In genomic region chr3:170007031-170007663, GRCh38 we compare ENCODE assay signal across 8 cellular contexts. TPM values are rescaled to one million over a fixed set of nuclear protein-coding genes. Genes with fewer than 3 reads are reported as not detected.
DNase-seq lines count a peak whose midpoint lies in the region; ATAC-seq and TF ChIP-seq lines count a peak whose summit lies in the region.

No MANE protein-coding gene starts in this region.

- peak; percentile 90 for ATAC-seq in GM19455 (IDR thresholded peaks at IDR 0.05; ENCODE audit: unreplicated experiment)
- ATAC-seq in HG03457 (IDR thresholded peaks at IDR 0.05; ENCODE audit: unreplicated experiment), result peak; percentile 84
- ATAC-seq in left lung, result peak; percentile 80

- peak overlapping the region; percentile 39 for H3K4me3 Mint-ChIP-seq in activated CD4-positive, alpha-beta T cell treated with anti-CD3 and anti-CD28 coated beads, Interleukin-2, amount 10 ng/mL, durations not matched to agents 24 days and 14 days

- no peaks in the 10 kb centered on the region for H3K27me3 Mint-ChIP-seq in activated CD4-positive, alpha-beta T cell treated with anti-CD3 and anti-CD28 coated beads, Interleukin-2, amount 10 ng/mL, durations not matched to agents 24 days and 14 days

- H3K9me3 Mint-ChIP-seq in activated CD4-positive, alpha-beta T cell treated with anti-CD3 and anti-CD28 coated beads, Interleukin-2, amount 10 ng/mL, durations not matched to agents 24 days and 14 days, result no peaks in the 10 kb centered on the region

- H3K4me1 ChIP-seq in left lung, result peaks cover 2 to 38% of the 10 kb centered on the region in 2 donors
- no peaks in the 10 kb centered on the region for H3K4me1 ChIP-seq in vagina

- TF ChIP-seq CTCF in left lung (IDR thresholded peaks at IDR 0.05), result no peak
- no peak for TF ChIP-seq CTCF in vagina (IDR thresholded peaks at IDR 0.05)

- H3K27ac ChIP-seq in left lung (peak overlapping the region in 1 of 2 donors; percentile 75), vagina (no peak overlapping the region)

- intact Hi-C loops in activated CD4-positive, alpha-beta T cell treated with anti-CD3 and anti-CD28 coated beads, Interleukin-2, amount 10 ng/mL, durations not matched to agents 24 days and 14 days (cut with micrococcal nuclease), result no loop called here
- intact Hi-C loops in left lung (cut with DNase I), result no loop called here
- intact Hi-C loops in vagina (cut with DNase I), result no loop called here

- H3K27me3 ChIP-seq in left lung (no peaks in the 10 kb centered on the region), vagina (no peaks in the 10 kb centered on the region)

- H3K9me3 ChIP-seq in left lung, result no peaks in the 10 kb centered on the region
- H3K9me3 ChIP-seq in vagina, result no peaks in the 10 kb centered on the region

- peak overlapping the region; percentile 15 for H3K27ac Mint-ChIP-seq in activated CD4-positive, alpha-beta T cell treated with anti-CD3 and anti-CD28 coated beads, Interleukin-2, amount 10 ng/mL, durations not matched to agents 24 days and 14 days

- TF ChIP-seq POLR2A in vagina (IDR thresholded peaks at IDR 0.05) (no peak), erythroblast (IDR thresholded peaks at IDR 0.05; ENCODE audit: low read length) (no peak)

- H3K4me1 Mint-ChIP-seq in activated CD4-positive, alpha-beta T cell treated with anti-CD3 and anti-CD28 coated beads, Interleukin-2, amount 10 ng/mL, durations not matched to agents 24 days and 14 days, result peaks cover 22% of the 10 kb centered on the region

- DNase-seq in Daoy (ENCODE audit: low read depth) (peak; percentile 34), left lung (peak in 1 of 2 donors; percentile 51), vagina (ENCODE audit: extremely low spot score in 2 of 2) (no peak), OCI-M2 (lab: John Stamatoyannopoulos, UW; ENCODE audit: unreplicated experiment) (no peak), erythroblast (lab: John Stamatoyannopoulos, UW) (no peak)
- DNase-seq in activated CD4-positive, alpha-beta T cell treated with anti-CD3 and anti-CD28 coated beads, Interleukin-2, amount 10 ng/mL, durations not matched to agents 24 days and 14 days, result peak; percentile 82

- no peaks in the 10 kb centered on the region for H3K36me3 Mint-ChIP-seq in activated CD4-positive, alpha-beta T cell treated with anti-CD3 and anti-CD28 coated beads, Interleukin-2, amount 10 ng/mL, durations not matched to agents 24 days and 14 days (ENCODE audit: low read depth)

- H3K36me3 ChIP-seq in left lung, result no peaks in the 10 kb centered on the region
- H3K36me3 ChIP-seq in vagina, result no peaks in the 10 kb centered on the region

- no peak overlapping the region for H3K4me3 ChIP-seq in left lung
- H3K4me3 ChIP-seq in vagina, result no peak overlapping the region

RNA-seq across cellular contexts. Expression of gene GPR160, which starts 30.6 kb away (rescaled TPM):
- total RNA-seq in Daoy (2014; rRNA removed; shearing (Covaris generic)), result 5.8 and 6.3 TPM in 2 replicates
- total RNA-seq in activated CD4-positive, alpha-beta T cell treated with anti-CD3 and anti-CD28 coated beads, Interleukin-2, amount 10 ng/mL, durations not matched to agents 24 days and 14 days, result 3.4 and 3.6 TPM in 2 replicates
- 10 to 100 TPM; 20.4 to 25.4 TPM for total RNA-seq in left lung
- 1.2 TPM for total RNA-seq in vagina

RNA-seq across cellular contexts. Expression of gene SEC62, which starts 40.5 kb away (rescaled TPM):
- 11.0 and 26.2 TPM in 2 replicates for total RNA-seq in Daoy (2014; rRNA removed; shearing (Covaris generic))
- total RNA-seq in activated CD4-positive, alpha-beta T cell treated with anti-CD3 and anti-CD28 coated beads, Interleukin-2, amount 10 ng/mL, durations not matched to agents 24 days and 14 days, result 72.1 and 72.4 TPM in 2 replicates
- 100 to 1,000 TPM; 146 to 147 TPM for total RNA-seq in left lung
- 38.1 TPM for total RNA-seq in vagina

Comparison
In these comparisons a context has a peak if more than half of its experiments do, and no peak if none do; other contexts are left out.
1. DNase-seq: peak in Daoy (single experiment) and activated CD4-positive, alpha-beta T cell treated with anti-CD3 and anti-CD28 coated beads, Interleukin-2, amount 10 ng/mL, durations not matched to agents 24 days and 14 days (single experiment); none in vagina (0 of 2), OCI-M2 (single experiment) and erythroblast (0 of 2).
2. Peak in every context shown above with its lines, with median percentiles within 50 percentile points of each other: ATAC-seq.